ENCODE assay signal across 9 cellular contexts in the genomic region with DNA sequence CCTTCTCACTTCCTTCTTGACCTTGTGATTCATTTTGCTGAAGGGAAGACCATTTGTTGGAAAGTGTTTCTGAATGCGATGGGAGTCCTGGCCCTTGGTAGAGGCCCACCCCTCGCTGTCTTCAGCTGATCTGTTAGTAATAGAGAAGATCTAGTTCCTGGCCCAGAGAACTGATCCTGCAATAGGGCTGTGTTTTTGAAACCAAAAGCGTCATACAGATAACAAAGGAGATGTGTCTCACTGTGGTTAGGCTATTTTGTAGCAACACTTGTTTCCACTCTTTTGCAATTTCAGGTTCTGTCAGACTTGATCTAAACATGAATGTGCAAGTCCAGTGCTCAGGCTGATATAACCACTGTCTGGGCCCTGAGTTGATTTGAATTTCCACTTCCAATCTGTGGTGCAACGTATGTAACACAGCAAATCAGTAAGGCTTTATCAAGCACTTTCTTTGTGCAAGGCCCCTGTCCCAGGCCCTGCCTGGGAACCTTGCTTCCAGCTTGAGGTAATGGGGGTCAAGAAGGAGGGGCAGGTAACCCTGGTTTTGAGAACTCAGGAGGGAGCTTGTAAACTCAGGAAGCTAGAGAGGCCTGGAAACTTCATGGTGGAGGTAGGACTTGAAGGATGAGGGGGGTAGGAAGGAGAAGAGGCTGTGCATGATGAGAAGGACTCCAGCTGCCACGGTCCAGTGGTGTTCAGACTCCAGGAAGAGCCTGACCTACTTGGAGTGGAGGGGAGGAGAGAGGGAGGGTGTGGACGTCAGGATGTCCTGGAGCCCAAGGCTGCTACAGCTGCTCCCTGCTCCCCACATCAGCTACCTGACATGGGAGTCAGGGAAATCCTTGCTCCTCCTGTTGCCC. TPM values are rescaled to one million over a fixed set of nuclear protein-coding genes. Genes with fewer than 3 reads are reported as not detected.
A peak's percentile ranks its signal among the peaks of the same experiment; 100 is the strongest.
DNase-seq lines count a peak whose midpoint lies in the region; ATAC-seq, FAIRE-seq and TF ChIP-seq lines count a peak whose summit lies in the region.
"Had no signal": no experiment of that assay in that cellular context is flagged by ENCODE, and none has a peak within 500 bp of the region (broad histone marks: within the 10 kb centered on the region; RNA-seq: fewer than 3 reads in every experiment).

No MANE protein-coding gene starts in this region.

- intact Hi-C loops in K562 (cut with micrococcal nuclease) = no loop called here

- H3K4me1 ChIP-seq in K562 (replicated peaks in 1 of 2; ENCODE audit: control insufficient read depth in 2 of 2, insufficient read depth in 2 of 2, low read length in 2 of 2) = peaks cover 11 to 22% of the 10 kb centered on the region in 2 experiments; a peak in 4 of 5 replicates

- H3K9me3 ChIP-seq in K562 (replicated peaks; ENCODE audit: control insufficient read depth, insufficient read depth, low read depth, low read length) = no peaks in the 10 kb centered on the region

- 40% methylated on average over 6 of the region's 6 CpGs for WGBS in K562 (ENCODE audit: insufficient coverage, low coverage, missing lambda C conversion rate)

- in situ Hi-C loops in K562 (cut with MboI) = no loop called here

- no peak for TF ChIP-seq EP300 in K562 (IDR thresholded peaks at IDR 0.05; ENCODE audit: low read length)

- peak; percentile 97 for DNase-seq in NOMO-1 treated with DMSO at 0.1 percent for 48 hours (lab: John Stamatoyannopoulos, UW; ENCODE audit: unreplicated experiment)
- DNase-seq in K562 (ENCODE audit: extremely low read depth in 1 of 4, low spot score in 3 of 4) = no peak
- DNase-seq in NCI-H1930 (lab: John Stamatoyannopoulos, UW) = no peak
- DNase-seq in NCI-H1694 treated with DMSO at 0.1 percent for 48 hours (lab: John Stamatoyannopoulos, UW) = no peak
- DNase-seq in NCI-H1048 (lab: John Stamatoyannopoulos, UW) = no peak

- ATAC-seq in GM18868 (IDR thresholded peaks at IDR 0.05; ENCODE audit: unreplicated experiment) (peak; percentile 60), HG02678 (IDR thresholded peaks at IDR 0.05; ENCODE audit: unreplicated experiment) (peak; percentile 59), K562 (peak; percentile 31)

- H3K79me2 ChIP-seq in K562 (ENCODE audit: control insufficient read depth, insufficient read depth, low read length) = no peaks in the 10 kb centered on the region

- BruUV-seq in K562 (replicated peaks; lab: Mats Ljungman, UMichigan) = no TSS peak

- POLR2A ChIA-PET in K562 (lab: Yijun Ruan, JAX) = interaction anchor here (0.9 to 2.8 kb wide), 4 partner anchors 8 to 56 kb away, joined by 3 to 6 read pairs (median 4); no protein-coding TSS in a partner anchor

- H3K9me1 ChIP-seq in K562 (ENCODE audit: control insufficient read depth, insufficient read depth, low read length) = no peaks in the 10 kb centered on the region

- peak overlapping the region in 1 of 2 experiments; percentile 53; a peak in 1 of 4 replicates for H3K9ac ChIP-seq in K562 (ENCODE audit: insufficient read depth in 1 of 2, low read depth in 2 of 2, low read length in 2 of 2)

- H3K4me3 ChIP-seq in K562 (no peak overlapping the region), skin epidermis (no peak overlapping the region)
- H3K4me3 ChIP-seq: SK-N-MC had no signal

- TF ChIP-seq CTCF in K562 (IDR thresholded peaks at IDR 0.05 in 2 of 3, conservative IDR thresholded peaks at IDR 0.05 in 1 of 3; ENCODE audit: insufficient read depth in 2 of 3, low read depth in 1 of 3, low read length in 3 of 3) = no peak

- no peaks in the 10 kb centered on the region for H3K27me3 ChIP-seq in K562 (ENCODE audit: control insufficient read depth in 2 of 2, insufficient read depth in 2 of 2, low read length in 2 of 2)

- H3K27ac ChIP-seq in K562 (ENCODE audit: extremely low read depth, low read depth, low read length) = no peak overlapping the region
- H3K27ac ChIP-seq in skin epidermis = peak overlapping the region in 20 of 21 experiments; percentile 61 to 97 (median 88)
- H3K27ac ChIP-seq: SK-N-MC had no signal

- H3K36me3 ChIP-seq in K562 (ENCODE audit: control insufficient read depth, insufficient read depth, low read length) = no peaks in the 10 kb centered on the region; the same call in 2 of the 3 replicates

- TF ChIP-seq RAD21 in K562 (CRISPR knock-in tag; conservative IDR thresholded peaks at IDR 0.05 in 1 of 2, IDR thresholded peaks at IDR 0.05 in 1 of 2) = 0 out of 4 replicates have a peak, but pooled peaks of 1 of the 2 experiments have one; percentile 4

- no peak overlapping the region; the same call in 1 of the 2 replicates for H3K4me2 ChIP-seq in K562 (ENCODE audit: insufficient read depth, low read length)

- CTCF ChIA-PET in K562 (lab: Yijun Ruan, JAX; ENCODE audit: low intra/inter-chr PET ratio) = no interaction called here

- no peaks in the 10 kb centered on the region for H4K20me1 ChIP-seq in K562 (replicated peaks; ENCODE audit: control insufficient read depth, insufficient read depth, low read length)

- peak overlapping the region; percentile 58 for H2AFZ ChIP-seq in K562 (ENCODE audit: low read depth, low read length)

- FAIRE-seq in K562 (lab: Jason Lieb, UNC) = peak; percentile 48

- TF ChIP-seq POLR2A in K562 (conservative IDR thresholded peaks at IDR 0.05) = no peak

TF ChIP-seq in K562, 482 proteins besides CTCF, POLR2A, EP300 and RAD21 (continues in another document):
- TF ChIP-seq, protein P1, sequence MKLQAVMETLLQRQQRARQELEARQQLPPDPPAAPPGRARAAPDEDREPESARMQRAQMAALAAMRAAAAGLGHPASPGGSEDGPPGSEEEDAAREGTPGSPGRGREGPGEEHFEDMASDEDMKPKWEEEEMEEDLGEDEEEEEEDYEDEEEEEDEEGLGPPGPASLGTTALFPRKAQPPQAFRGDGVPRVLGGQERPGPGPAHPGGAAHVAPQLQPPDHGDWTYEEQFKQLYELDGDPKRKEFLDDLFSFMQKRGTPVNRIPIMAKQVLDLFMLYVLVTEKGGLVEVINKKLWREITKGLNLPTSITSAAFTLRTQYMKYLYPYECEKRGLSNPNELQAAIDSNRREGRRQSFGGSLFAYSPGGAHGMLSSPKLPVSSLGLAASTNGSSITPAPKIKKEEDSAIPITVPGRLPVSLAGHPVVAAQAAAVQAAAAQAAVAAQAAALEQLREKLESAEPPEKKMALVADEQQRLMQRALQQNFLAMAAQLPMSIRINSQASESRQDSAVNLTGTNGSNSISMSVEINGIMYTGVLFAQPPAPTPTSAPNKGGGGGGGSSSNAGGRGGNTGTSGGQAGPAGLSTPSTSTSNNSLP (IDR thresholded peaks at IDR 0.05; ENCODE audit: borderline replicate concordance, low read depth, low read length) = no peak
- no peak for TF ChIP-seq LARP7 (IDR thresholded peaks at IDR 0.05)
- TF ChIP-seq RBM34 (IDR thresholded peaks at IDR 0.05; ENCODE audit: borderline replicate concordance, insufficient read depth, low read length) = 0 out of 2 replicates have a peak, but pooled peaks have one; percentile 35
- TF ChIP-seq SMC3 (conservative IDR thresholded peaks at IDR 0.05; ENCODE audit: insufficient read depth, low read depth, low read length) = no peak
- no peak for TF ChIP-seq ZSCAN29 (IDR thresholded peaks at IDR 0.05)
- TF ChIP-seq FOXJ2 (tag; IDR thresholded peaks at IDR 0.05) = no peak
- no peak for TF ChIP-seq PTRF (tag; IDR thresholded peaks at IDR 0.05)
- TF ChIP-seq JUND (IDR thresholded peaks at IDR 0.05; ENCODE audit: borderline replicate concordance, low read depth, low read length) = 0 out of 2 replicates have a peak, but pooled peaks have one; percentile 16
- peak; percentile 36; the same call in 1 of the 3 replicates for TF ChIP-seq JUND (tag; IDR thresholded peaks at IDR 0.05; ENCODE audit: borderline replicate concordance, low read depth, low read length)
- peak; percentile 51; the same call in 1 of the 2 replicates for TF ChIP-seq ZFX (CRISPR knock-in tag; IDR thresholded peaks at IDR 0.05)
- no peak for TF ChIP-seq ZNF584 (CRISPR knock-in tag; IDR thresholded peaks at IDR 0.05; ENCODE audit: low read depth)

RNA-seq across cellular contexts. Expression of a gene that starts 42.2 kb away (rescaled TPM):
- 88.1 and 137 TPM in 2 replicates for total RNA-seq in K562 (2011; cell fraction: chromatin; rRNA removed; ENCODE audit: low replicate concordance)
- total RNA-seq in K562 (2011; cell fraction: nucleolus; rRNA removed) = 154 and 205 TPM in 2 replicates
- total RNA-seq in K562 (2011; cell fraction: nucleoplasm; rRNA removed) = 184 and 200 TPM in 2 replicates
- total RNA-seq in K562 (2014; rRNA removed) = 147 and 180 TPM in 2 replicates
- total RNA-seq in K562 (2014; rRNA removed; fragmentation: Illumina TruSeq; extraction: Trizol) = 256 and 289 TPM in 2 replicates
- 149 and 165 TPM in 2 replicates for total RNA-seq in K562 (2015; rRNA removed; fragmentation: Illumina TruSeq; extraction: Trizol)
- total RNA-seq in K562 (2021) = 173 and 193 TPM in 2 replicates
- 124 and 136 TPM in 2 replicates for polyA plus RNA-seq in K562 (2011; rRNA removed)
- polyA plus RNA-seq in K562 (2011; cell fraction: cytosol; rRNA removed) = 61.8 and 105 TPM in 2 replicates
- polyA plus RNA-seq in K562 (2011; cell fraction: nucleus; rRNA removed) = 20.2 and 32.5 TPM in 2 replicates
- 208 and 216 TPM in 2 replicates for polyA plus RNA-seq in K562 (2012)
- polyA plus RNA-seq in K562 (2014; fragmentation: Illumina TruSeq; extraction: Trizol) = 259 and 284 TPM in 2 replicates
- polyA plus RNA-seq in K562 (2014; fragmentation: Nextera tagmentation; extraction: Ambion mirVana) = 100 to 1,000 TPM; 275 to 304 TPM
- polyA plus RNA-seq in K562 (2014; rRNA removed) = 169 and 189 TPM in 2 replicates
- polyA minus RNA-seq in K562 (2011; rRNA and poly(A)+ RNA removed) = 80.5 and 89.5 TPM in 2 replicates
- 42.2 and 44.1 TPM in 2 replicates for polyA minus RNA-seq in K562 (2011; cell fraction: cytosol; rRNA and poly(A)+ RNA removed)
- polyA minus RNA-seq in K562 (2011; cell fraction: nucleus; rRNA and poly(A)+ RNA removed) = 5.8 and 12.2 TPM in 2 replicates

RNA-seq across cellular contexts. Expression of a gene that starts 57.1 kb away (rescaled TPM):
- 11.1 and 16.5 TPM in 2 replicates for total RNA-seq in K562 (2011; cell fraction: chromatin; rRNA removed; ENCODE audit: low replicate concordance)
- 7.5 and 8.2 TPM in 2 replicates for total RNA-seq in K562 (2011; cell fraction: nucleolus; rRNA removed)
- 8.2 and 12.1 TPM in 2 replicates for total RNA-seq in K562 (2011; cell fraction: nucleoplasm; rRNA removed)
- total RNA-seq in K562 (2014; rRNA removed) (13.8 and 17.3 TPM in 2 replicates), K562 (2014; rRNA removed; fragmentation: Illumina TruSeq; extraction: Trizol) (18.8 and 20.1 TPM in 2 replicates), K562 (2015; rRNA removed; fragmentation: Illumina TruSeq; extraction: Trizol) (18.7 and 19.7 TPM in 2 replicates), K562 (2021) (13.8 and 14.8 TPM in 2 replicates)
- polyA plus RNA-seq in K562 (2011; rRNA removed) (17.0 and 22.1 TPM in 2 replicates), K562 (2014; fragmentation: Illumina TruSeq; extraction: Trizol) (19.9 and 23.2 TPM in 2 replicates), K562 (2014; fragmentation: Nextera tagmentation; extraction: Ambion mirVana) (1 to 10 TPM; 5.6 to 8.8 TPM), K562 (2014; rRNA removed) (13.9 TPM in 2 replicates)
- polyA plus RNA-seq in K562 (2011; cell fraction: cytosol; rRNA removed) = 6.9 and 8.8 TPM in 2 replicates
- polyA plus RNA-seq in K562 (2011; cell fraction: nucleus; rRNA removed) = 9.5 and 9.7 TPM in 2 replicates
- polyA plus RNA-seq in K562 (2012) = 13.0 and 14.2 TPM in 2 replicates
- polyA minus RNA-seq in K562 (2011; rRNA and poly(A)+ RNA removed) = 18.2 TPM in 2 replicates
- 10.7 and 11.3 TPM in 2 replicates for polyA minus RNA-seq in K562 (2011; cell fraction: cytosol; rRNA and poly(A)+ RNA removed)
- polyA minus RNA-seq in K562 (2011; cell fraction: nucleus; rRNA and poly(A)+ RNA removed) = 6.1 and 8.1 TPM in 2 replicates
